In genomic region chr2:36357506-36358316, GRCh38 we compare ENCODE assay signal across 8 cellular contexts. TPM values are rescaled to one million over a fixed set of nuclear protein-coding genes. Genes with fewer than 3 reads are reported as not detected.
DNase-seq lines count a peak whose midpoint lies in the region; ATAC-seq, FAIRE-seq and TF ChIP-seq lines count a peak whose summit lies in the region.

No MANE protein-coding gene starts in this region.

- H3K27ac Mint-ChIP-seq in activated CD8-positive, alpha-beta memory T cell treated with anti-CD3 and anti-CD28 coated beads, Interleukin-2, amount 10 ng/mL, durations not matched to agents 7 days and 5 days: peak overlapping the region; percentile 23

- H3K27me3 ChIP-seq in bronchial epithelial cell (ENCODE audit: control insufficient read depth, insufficient read depth, low read length) (no peaks in the 10 kb centered on the region), kidney epithelial cell (ENCODE audit: control insufficient read depth, insufficient read depth, low read length) (no peaks in the 10 kb centered on the region), smooth muscle cell (ENCODE audit: low read depth) (no peaks in the 10 kb centered on the region)

- peaks cover 56% of the 10 kb centered on the region for H3K27me3 Mint-ChIP-seq in activated CD8-positive, alpha-beta memory T cell treated with anti-CD3 and anti-CD28 coated beads, Interleukin-2, amount 10 ng/mL, durations not matched to agents 7 days and 5 days

- peaks cover 39% of the 10 kb centered on the region for H3K4me1 ChIP-seq in smooth muscle cell (ENCODE audit: low read depth)

- H3K79me2 ChIP-seq in smooth muscle cell (ENCODE audit: low read depth): peaks cover 29% of the 10 kb centered on the region

- H2AFZ ChIP-seq in smooth muscle cell (ENCODE audit: low read depth): peak overlapping the region; percentile 48

- peak; percentile 56 for DNase-seq in activated CD8-positive, alpha-beta memory T cell treated with anti-CD3 and anti-CD28 coated beads, Interleukin-2, amount 10 ng/mL, durations not matched to agents 7 days and 5 days
- DNase-seq in activated CD8-positive, alpha-beta memory T cell treated with anti-CD3 and anti-CD28 coated beads for 24 hours: no peak
- peak; percentile 77 for DNase-seq in RPMI8226
- peak; percentile 87 for DNase-seq in bronchial epithelial cell (ENCODE audit: low read depth)
- DNase-seq in kidney epithelial cell (ENCODE audit: low read depth): peak; percentile 61
- peak; percentile 18 for DNase-seq in smooth muscle cell (lab: John Stamatoyannopoulos, UW; ENCODE audit: unreplicated experiment)
- no peak for DNase-seq in iPS-NIHi11 (ENCODE audit: low spot score)

- peaks cover 32% of the 10 kb centered on the region for H3K4me1 Mint-ChIP-seq in activated CD8-positive, alpha-beta memory T cell treated with anti-CD3 and anti-CD28 coated beads, Interleukin-2, amount 10 ng/mL, durations not matched to agents 7 days and 5 days

- peak overlapping the region; percentile 81 for H3K4me3 Mint-ChIP-seq in activated CD8-positive, alpha-beta memory T cell treated with anti-CD3 and anti-CD28 coated beads, Interleukin-2, amount 10 ng/mL, durations not matched to agents 7 days and 5 days

- CTCF ChIA-PET in activated CD8-positive, alpha-beta memory T cell treated with anti-CD3 and anti-CD28 coated beads, Interleukin-2, amount 10 ng/mL, durations not matched to agents 7 days and 5 days (lab: Charles Lee): interaction anchor here (1.9 kb wide), 1 partner anchor 20 kb away, joined by 6 read pairs; no protein-coding TSS in a partner anchor

- H3K36me3 ChIP-seq in bronchial epithelial cell (ENCODE audit: control insufficient read depth, insufficient read depth, low read length): no peaks in the 10 kb centered on the region
- no peaks in the 10 kb centered on the region for H3K36me3 ChIP-seq in kidney epithelial cell (ENCODE audit: control insufficient read depth, insufficient read depth, low read length)
- no peaks in the 10 kb centered on the region for H3K36me3 ChIP-seq in smooth muscle cell (ENCODE audit: low read depth)

- peak overlapping the region; percentile 69 for H3K4me3 ChIP-seq in bronchial epithelial cell (ENCODE audit: low read depth, low read length)
- peak overlapping the region; percentile 60 for H3K4me3 ChIP-seq in kidney epithelial cell (ENCODE audit: low read depth, low read length)
- peak overlapping the region; percentile 60 for H3K4me3 ChIP-seq in smooth muscle cell

- no peaks in the 10 kb centered on the region for H3K9me3 ChIP-seq in smooth muscle cell (replicated peaks; ENCODE audit: low read depth)

- H4K20me1 ChIP-seq in smooth muscle cell (ENCODE audit: low read depth): no peaks in the 10 kb centered on the region

- peak overlapping the region; percentile 73 for H3K9ac ChIP-seq in smooth muscle cell (ENCODE audit: low read depth)

- H3K4me2 ChIP-seq in smooth muscle cell: peak overlapping the region; percentile 84

- no peak for FAIRE-seq in bronchial epithelial cell (lab: Jason Lieb, UNC)

- no peaks in the 10 kb centered on the region for H3K36me3 Mint-ChIP-seq in activated CD8-positive, alpha-beta memory T cell treated with anti-CD3 and anti-CD28 coated beads, Interleukin-2, amount 10 ng/mL, durations not matched to agents 7 days and 5 days

- peak overlapping the region; percentile 81 for H3K27ac ChIP-seq in smooth muscle cell (ENCODE audit: low read depth)

- peaks cover 16% of the 10 kb centered on the region for H3F3A ChIP-seq in smooth muscle cell (ENCODE audit: low read depth)

- TF ChIP-seq CTCF in bronchial epithelial cell (IDR thresholded peaks at IDR 0.05; ENCODE audit: insufficient read depth, low read length, severe bottlenecking) (peak; percentile 55), kidney epithelial cell (IDR thresholded peaks at IDR 0.05; ENCODE audit: insufficient read depth, low read length, poor library complexity, severe bottlenecking) (peak; percentile 66), smooth muscle cell (IDR thresholded peaks at IDR 0.05; ENCODE audit: borderline replicate concordance, insufficient read depth, poor library complexity, severe bottlenecking) (peak; percentile 20)

- 1% methylated on average over 24 of the region's 24 CpGs for WGBS in smooth muscle cell (ENCODE audit: low lambda C conversion rate)

- ATAC-seq in activated CD8-positive, alpha-beta memory T cell treated with anti-CD3 and anti-CD28 coated beads, Interleukin-2, amount 10 ng/mL, durations not matched to agents 7 days and 5 days: peak; percentile 24
- peak; percentile 24 for ATAC-seq in HG02884 (IDR thresholded peaks at IDR 0.05; ENCODE audit: unreplicated experiment)

- H3K9me3 Mint-ChIP-seq in activated CD8-positive, alpha-beta memory T cell treated with anti-CD3 and anti-CD28 coated beads, Interleukin-2, amount 10 ng/mL, durations not matched to agents 7 days and 5 days (ENCODE audit: low read depth): no peaks in the 10 kb centered on the region

RNA-seq across cellular contexts. Expression of gene CRIM1, which starts 2.1 kb away (rescaled TPM):
- 10 to 100 TPM; 12.6 to 17.6 TPM for total RNA-seq in activated CD8-positive, alpha-beta memory T cell treated with anti-CD3 and anti-CD28 coated beads, Interleukin-2, amount 10 ng/mL, durations not matched to agents 7 days and 5 days
- 35.3 and 45.7 TPM in 2 replicates for total RNA-seq in bronchial epithelial cell
- total RNA-seq in kidney epithelial cell: 103 and 145 TPM in 2 replicates
- 28.0 and 32.8 TPM in 2 replicates for total RNA-seq in smooth muscle cell
- polyA plus RNA-seq in smooth muscle cell: 10.1 and 15.7 TPM in 2 replicates

Comparison
In these comparisons a context has a peak if more than half of its experiments do, and no peak if none do; other contexts are left out.
1. DNase-seq: peak in activated CD8-positive, alpha-beta memory T cell treated with anti-CD3 and anti-CD28 coated beads, Interleukin-2, amount 10 ng/mL, durations not matched to agents 7 days and 5 days (single experiment), RPMI8226 (single experiment), bronchial epithelial cell (single experiment), kidney epithelial cell (single experiment) and smooth muscle cell (single experiment); none in activated CD8-positive, alpha-beta memory T cell treated with anti-CD3 and anti-CD28 coated beads for 24 hours (single experiment) and iPS-NIHi11 (single experiment).
2. Peak in every context shown above with its lines, with median percentiles within 50 percentile points of each other: H3K4me3 ChIP-seq and CTCF ChIP-seq.